In genomic region chr4:6200011-6200921, GRCh38 we compare ENCODE assay signal across 8 cellular contexts. TPM values are rescaled to one million over a fixed set of nuclear protein-coding genes. Genes with fewer than 3 reads are reported as not detected.
DNase-seq lines count a peak whose midpoint lies in the region; ATAC-seq and TF ChIP-seq lines count a peak whose summit lies in the region.

TSS of gene JAKMIP1 (minus strand) at chr4:6200549. CDS start at chr4:6112850, 87,699 bp downstream.

- no peak within 1 kb of the TSS for H2AFZ ChIP-seq in parathyroid adenoma

- peaks cover 5% of the 10 kb centered on the region; the same call in 1 of the 2 replicates for H3K9me3 ChIP-seq in AG04450 (ENCODE audit: control insufficient read depth, insufficient read depth, low read length)
- peaks cover 7% of the 10 kb centered on the region; the same call in 1 of the 2 replicates for H3K9me3 ChIP-seq in NT2/D1 (ENCODE audit: insufficient read depth, low read length)
- no peaks in the 10 kb centered on the region for H3K9me3 ChIP-seq in parathyroid adenoma (ENCODE audit: control insufficient read depth, low read length)
- peaks cover 0 to 13% (median 9%) of the 10 kb centered on the region in 3 donors for H3K9me3 ChIP-seq in tibial artery

- H3K4me3 ChIP-seq in AG04450 (ENCODE audit: low read depth, low read length) = peak within 1 kb of the TSS; percentile 39; the same call in 1 of the 2 replicates
- H3K4me3 ChIP-seq in NT2/D1 (ENCODE audit: insufficient read length, low read depth) = peak within 1 kb of the TSS; percentile 71
- peak within 1 kb of the TSS; percentile 47 for H3K4me3 ChIP-seq in parathyroid adenoma (ENCODE audit: low read depth, low read length)
- H3K4me3 ChIP-seq in tibial artery = peak within 1 kb of the TSS; percentile 36 to 57

- H3K36me3 ChIP-seq in NT2/D1 (ENCODE audit: insufficient read depth, insufficient read length, low read length) (no peaks in the 10 kb centered on the region), parathyroid adenoma (ENCODE audit: control insufficient read depth, insufficient read depth, low read length) (no peaks in the 10 kb centered on the region), tibial artery (no peaks in the 10 kb centered on the region)

- DNase-seq in AG04450 (ENCODE audit: low read depth, low spot score) = peak; percentile 10
- DNase-seq in NT2/D1 (ENCODE audit: low read depth, low spot score) = no peak
- peak; percentile 84 for DNase-seq in activated gamma-delta T cell (lab: John Stamatoyannopoulos, UW)
- DNase-seq in globus pallidus (ENCODE audit: low spot score) = peak; percentile 72
- DNase-seq in tibial artery = peak; percentile 21 to 44

- H3K27me3 ChIP-seq in AG04450 (ENCODE audit: control insufficient read depth, insufficient read depth, low read length) (peaks cover 31% of the 10 kb centered on the region), NT2/D1 (ENCODE audit: insufficient read depth, insufficient read length) (peaks cover 19% of the 10 kb centered on the region), parathyroid adenoma (ENCODE audit: control insufficient read depth, insufficient read depth, low read length) (peaks cover 4% of the 10 kb centered on the region), tibial artery (peaks cover 0 to 64% of the 10 kb centered on the region in 2 donors)

- peak within 1 kb of the TSS; percentile 70 for H3K4me2 ChIP-seq in parathyroid adenoma (ENCODE audit: low read length)

- peak; percentile 78 for ATAC-seq in GM18861 (IDR thresholded peaks at IDR 0.05; ENCODE audit: unreplicated experiment)
- ATAC-seq in HG03095 (IDR thresholded peaks at IDR 0.05; ENCODE audit: unreplicated experiment) = peak; percentile 84

- CTCF ChIA-PET in AG04450 (lab: Charles Lee) = interaction anchor here (0.6 kb wide), 1 partner anchor 560 kb away, joined by 3 read pairs; no protein-coding TSS in a partner anchor

- H3K4me1 ChIP-seq in NT2/D1 (ENCODE audit: insufficient read depth, insufficient read length) (peaks cover 17% of the 10 kb centered on the region), parathyroid adenoma (no peaks in the 10 kb centered on the region), tibial artery (peaks cover 0 to 24% (median 19%) of the 10 kb centered on the region in 4 donors)

- H3K27ac ChIP-seq in AG04450 (ENCODE audit: low read depth, low read length) = no peak within 1 kb of the TSS
- no peak within 1 kb of the TSS for H3K27ac ChIP-seq in parathyroid adenoma
- H3K27ac ChIP-seq in tibial artery = no peak within 1 kb of the TSS

- POLR2A ChIA-PET in AG04450 (lab: Yijun Ruan, JAX) = no interaction called here

- H3K79me2 ChIP-seq in parathyroid adenoma = no peaks in the 10 kb centered on the region

- no peak for TF ChIP-seq CTCF in AG04450 (IDR thresholded peaks at IDR 0.05; ENCODE audit: low read depth, low read length)
- no peak for TF ChIP-seq CTCF in parathyroid adenoma (IDR thresholded peaks at IDR 0.05)
- no peak for TF ChIP-seq CTCF in tibial artery (IDR thresholded peaks at IDR 0.05)

- intact Hi-C loops in tibial artery (cut with DNase I; ENCODE audit: low total_unique reads) = no loop called here

- H3K9ac ChIP-seq in NT2/D1 (ENCODE audit: insufficient read length, low read depth) = peak within 1 kb of the TSS; percentile 78
- H3K9ac ChIP-seq in parathyroid adenoma = no peak within 1 kb of the TSS

RNA-seq across cellular contexts. Expression of gene JAKMIP1, which starts in this region (rescaled TPM):
- not detected in 2 replicates for polyA plus RNA-seq in AG04450 (2011; rRNA removed)
- 0.09 TPM in 1 of 2 replicates, not detected in the other for polyA minus RNA-seq in AG04450 (2011; rRNA and poly(A)+ RNA removed)

Comparison
In these comparisons a context has a peak if more than half of its experiments do, and no peak if none do; other contexts are left out.
1. Peak in DNase-seq and H3K4me3 ChIP-seq in AG04450; RNA of the gene not detected or under 1 TPM.